ENCODE assay signal across 30 cellular contexts in genomic region chr4:83348074-83348473, GRCh38.
"Had no signal": no experiment of that assay in that cellular context is flagged by ENCODE, and none has a peak within 500 bp of the region (broad histone marks: within the 10 kb centered on the region; RNA-seq: fewer than 3 reads in every experiment).

No MANE protein-coding gene starts in this region.

- H3K4me3 Mint-ChIP-seq: activated CD4-positive, alpha-beta memory T cell treated with anti-CD3 and anti-CD28 coated beads for 36 hours; activated CD4-positive, alpha-beta T cell treated with anti-CD3 and anti-CD28 coated beads for 36 hours; activated CD4-positive, alpha-beta T cell treated with anti-CD3 and anti-CD28 coated beads, Interleukin-2, amount 10 ng/mL, durations not matched to agents 24 days and 14 days; activated CD8-positive, alpha-beta memory T cell treated with anti-CD3 and anti-CD28 coated beads, Interleukin-2, amount 10 ng/mL, durations not matched to agents 7 days and 5 days; activated CD8-positive, alpha-beta T cell treated with anti-CD3 and anti-CD28 coated beads, Interleukin-2, amount 10 ng/mL, durations not matched to agents 7 days and 5 days; activated naive CD4-positive, alpha-beta T cell treated with anti-CD3 and anti-CD28 coated beads, Interleukin-2, amount 10 ng/mL, durations not matched to agents 7 days and 5 days; activated naive CD8-positive, alpha-beta T cell treated with anti-CD3 and anti-CD28 coated beads, Interleukin-2, amount 50 U/mL, for 24 hours; activated T-helper 1 cell treated with anti-CD3 and anti-CD28 coated beads, Interleukin-12 subunit alpha, Interleukin-12 subunit beta, Interleukin-2, Interleukin-4 antibody, amounts not matched to agents 30 ng/mL and 10 ng/mL and 1 ng/mL, durations not matched to agents 14 hours and 24 hours and 36 hours; central memory CD8-positive, alpha-beta T cell; dendritic cell treated with granulocyte-macrophage colony-stimulating factor and Interleukin-4, amounts not matched to agents 40 ng/mL and 50 ng/mL, for 4 days; endodermal cell had no signal

- DNase-seq: activated CD4-positive, alpha-beta memory T cell treated with anti-CD3 and anti-CD28 coated beads for 36 hours; activated CD4-positive, alpha-beta T cell treated with anti-CD3 and anti-CD28 coated beads for 36 hours; activated CD4-positive, alpha-beta T cell treated with anti-CD3 and anti-CD28 coated beads, Interleukin-2, amount 10 ng/mL, durations not matched to agents 24 days and 14 days; activated CD4-positive, CD25-positive, alpha-beta regulatory T cell; activated CD4-positive, CD25-positive, alpha-beta regulatory T cell treated with anti-CD3 and anti-CD28 coated beads, Interleukin-2, amount 50 U/mL, for 72 hours; activated CD8-positive, alpha-beta memory T cell treated with anti-CD3 and anti-CD28 coated beads, Interleukin-2, amount 10 ng/mL, durations not matched to agents 7 days and 5 days; activated CD8-positive, alpha-beta memory T cell treated with anti-CD3 and anti-CD28 coated beads, Interleukin-2, amount 50 U/mL, for 4 hours; activated CD8-positive, alpha-beta T cell treated with anti-CD3 and anti-CD28 coated beads, Interleukin-2, amount 10 ng/mL, durations not matched to agents 7 days and 5 days; activated gamma-delta T cell; activated naive CD4-positive, alpha-beta T cell; activated naive CD4-positive, alpha-beta T cell treated with anti-CD3 and anti-CD28 coated beads, Interleukin-2, amount 10 ng/mL, durations not matched to agents 7 days and 5 days; activated naive CD8-positive, alpha-beta T cell treated with anti-CD3 and anti-CD28 coated beads, Interleukin-2, amount 50 U/mL, for 24 hours; activated T-cell treated with anti-CD3 and anti-CD28 coated beads, Interleukin-2, amount 50 U/mL, for 1 hour; activated T-cell treated with anti-CD3 and anti-CD28 coated beads, Interleukin-2, amount 50 U/mL, for 48 hours; adrenal gland; amygdala; aorta; body of pancreas; dorsolateral prefrontal cortex; effector memory CD4-positive, alpha-beta T cell; endodermal cell; erythroblast; esophagus squamous epithelium; head of caudate nucleus; T-helper 2 cell had no signal

- FAIRE-seq: frontal cortex had no signal

- H3K27ac Mint-ChIP-seq: activated CD8-positive, alpha-beta memory T cell treated with anti-CD3 and anti-CD28 coated beads, Interleukin-2, amount 10 ng/mL, durations not matched to agents 7 days and 5 days; activated CD8-positive, alpha-beta T cell treated with anti-CD3 and anti-CD28 coated beads, Interleukin-2, amount 10 ng/mL, durations not matched to agents 7 days and 5 days; activated naive CD4-positive, alpha-beta T cell treated with anti-CD3 and anti-CD28 coated beads, Interleukin-2, amount 50 U/mL, for 72 hours; activated naive CD8-positive, alpha-beta T cell treated with anti-CD3 and anti-CD28 coated beads, Interleukin-2, amount 50 U/mL, for 24 hours; dendritic cell treated with granulocyte-macrophage colony-stimulating factor and Interleukin-4, amounts not matched to agents 40 ng/mL and 50 ng/mL, for 4 days; endodermal cell had no signal

- ATAC-seq: activated CD4-positive, alpha-beta T cell treated with anti-CD3 and anti-CD28 coated beads for 36 hours; activated CD8-positive, alpha-beta memory T cell treated with anti-CD3 and anti-CD28 coated beads, Interleukin-2, amount 10 ng/mL, durations not matched to agents 7 days and 5 days; activated CD8-positive, alpha-beta T cell treated with anti-CD3 and anti-CD28 coated beads, Interleukin-2, amount 10 ng/mL, durations not matched to agents 7 days and 5 days; activated naive CD4-positive, alpha-beta T cell treated with anti-CD3 and anti-CD28 coated beads, Interleukin-2, amount 50 U/mL, for 72 hours; activated naive CD8-positive, alpha-beta T cell treated with anti-CD3 and anti-CD28 coated beads, Interleukin-2, amount 50 U/mL, for 24 hours; body of pancreas had no signal

- H3K27me3 Mint-ChIP-seq: activated CD4-positive, alpha-beta T cell treated with anti-CD3 and anti-CD28 coated beads for 36 hours had no signal

- H3K4me1 Mint-ChIP-seq: endodermal cell had no signal
